ENCODE assay signal across 9 cellular contexts in genomic region chr10:30028006-30028441, GRCh38. TPM values are rescaled to one million over a fixed set of nuclear protein-coding genes. Genes with fewer than 3 reads are reported as not detected.
DNase-seq lines count a peak whose midpoint lies in the region; ATAC-seq and TF ChIP-seq lines count a peak whose summit lies in the region.
"Had no signal": no experiment of that assay in that cellular context is flagged by ENCODE, and none has a peak within 500 bp of the region (broad histone marks: within the 10 kb centered on the region; RNA-seq: fewer than 3 reads in every experiment).

No MANE protein-coding gene starts in this region.

- no peaks in the 10 kb centered on the region for H3K79me2 ChIP-seq in DOHH2 (ENCODE audit: control insufficient read depth, low read length)

- H3K36me3 Mint-ChIP-seq in T-helper 1 cell treated with Interleukin-12 subunit alpha and Interleukin-12 subunit beta and Interleukin-4 antibody, amounts not matched to agents 30 μg/mL and 1 μg/mL, for 36 hours (ENCODE audit: low read depth), result peaks cover 6% of the 10 kb centered on the region
- no peaks in the 10 kb centered on the region for H3K36me3 Mint-ChIP-seq in Calu3 (ENCODE audit: insufficient read depth, unreplicated experiment)

- H3K4me2 ChIP-seq in DOHH2 (ENCODE audit: low read length), result peak overlapping the region; percentile 91

- H3K27me3 ChIP-seq in DOHH2 (ENCODE audit: control insufficient read depth, low read length) (0 out of 2 replicates have a peak, but pooled peaks cover 5% of the 10 kb centered on the region), neutrophil (no peaks in the 10 kb centered on the region)
- H3K27me3 ChIP-seq in effector memory CD4-positive, alpha-beta T cell (replicated peaks; ENCODE audit: control insufficient read depth, insufficient read depth, low read length, poor library complexity, severe bottlenecking), result peaks cover 13% of the 10 kb centered on the region

- H3K4me1 ChIP-seq in DOHH2 (ENCODE audit: control insufficient read depth, low read length) (peaks cover 28% of the 10 kb centered on the region), neutrophil (ENCODE audit: control insufficient read depth in 1 of 2, insufficient read depth in 1 of 2, low read depth in 1 of 2, low read length in 1 of 2) (peaks cover 36 to 40% of the 10 kb centered on the region in 2 experiments)
- H3K4me1 ChIP-seq in effector memory CD4-positive, alpha-beta T cell (ENCODE audit: control insufficient read depth, insufficient read depth, low read length, poor library complexity, severe bottlenecking), result peaks cover 28% of the 10 kb centered on the region

- no peaks in the 10 kb centered on the region for H3K9me3 Mint-ChIP-seq in T-helper 1 cell treated with Interleukin-12 subunit alpha and Interleukin-12 subunit beta and Interleukin-4 antibody, amounts not matched to agents 30 μg/mL and 1 μg/mL, for 36 hours
- H3K9me3 Mint-ChIP-seq in Calu3 (ENCODE audit: low read depth, unreplicated experiment), result no peaks in the 10 kb centered on the region

- H4K20me1 ChIP-seq in DOHH2 (ENCODE audit: control insufficient read depth, insufficient read depth, low read depth, low read length), result no peaks in the 10 kb centered on the region; the same call in 1 of the 2 replicates

- H3K4me3 ChIP-seq in DOHH2 (ENCODE audit: low read length) (peak overlapping the region; percentile 74), neutrophil (ENCODE audit: low read depth in 1 of 2, low read length in 1 of 2) (peak overlapping the region; percentile 59 to 61)
- peak overlapping the region; percentile 43 for H3K4me3 ChIP-seq in effector memory CD4-positive, alpha-beta T cell (ENCODE audit: insufficient read depth, low read depth, low read length, poor library complexity, severe bottlenecking)

- CTCF ChIA-PET in Calu3 (lab: Charles Lee), result interaction anchor here (0.8 to 1.3 kb wide), 2 partner anchors 10 to 20 kb away, joined by 3 to 4 read pairs; no protein-coding TSS in a partner anchor

- H3K27ac ChIP-seq in DOHH2 (ENCODE audit: low read depth, low read length), result peak overlapping the region; percentile 60
- no peak overlapping the region for H3K27ac ChIP-seq in effector memory CD4-positive, alpha-beta T cell (ENCODE audit: insufficient read depth, low read length, poor library complexity, severe bottlenecking)
- peak overlapping the region; percentile 88 for H3K27ac ChIP-seq in neutrophil
- H3K27ac ChIP-seq in substantia nigra (ENCODE audit: low read depth, low read length, poor library complexity, severe bottlenecking), result no peak overlapping the region

- peaks cover 34% of the 10 kb centered on the region for H3K27me3 Mint-ChIP-seq in T-helper 1 cell treated with Interleukin-12 subunit alpha and Interleukin-12 subunit beta and Interleukin-4 antibody, amounts not matched to agents 30 μg/mL and 1 μg/mL, for 36 hours (ENCODE audit: low read depth)
- peaks cover 18% of the 10 kb centered on the region for H3K27me3 Mint-ChIP-seq in Calu3 (ENCODE audit: unreplicated experiment)

- intact Hi-C loops in Calu3 (cut with micrococcal nuclease; ENCODE audit: unreplicated experiment), result no loop called here

- H3K9me2 ChIP-seq in DOHH2 (replicated peaks; ENCODE audit: control insufficient read depth, low read length), result no peaks in the 10 kb centered on the region

- H3K4me3 Mint-ChIP-seq in T-helper 1 cell treated with Interleukin-12 subunit alpha and Interleukin-12 subunit beta and Interleukin-4 antibody, amounts not matched to agents 30 μg/mL and 1 μg/mL, for 36 hours, result peak overlapping the region; percentile 72
- no peak overlapping the region for H3K4me3 Mint-ChIP-seq in Calu3 (ENCODE audit: low read depth, unreplicated experiment)

- ATAC-seq in HG02973 (IDR thresholded peaks at IDR 0.05; ENCODE audit: unreplicated experiment), result no peak

- DNase-seq in effector memory CD4-positive, alpha-beta T cell, result peak in 1 of 3 donors; percentile 8
- DNase-seq in Calu3, result no peak
- no peak for DNase-seq in substantia nigra (lab: John Stamatoyannopoulos, UW)
- DNase-seq in GM19238 (ENCODE audit: insufficient read length, low spot score), result no peak
- DNase-seq: NCI-H1694 treated with DMSO at 0.1 percent for 48 hours had no signal

- H3F3A ChIP-seq in DOHH2 (ENCODE audit: control insufficient read depth, insufficient read depth), result no peaks in the 10 kb centered on the region

- no TSS peak for BruUV-seq in Calu3 (replicated peaks; lab: Mats Ljungman, UMichigan)

- no peaks in the 10 kb centered on the region for H3K36me3 ChIP-seq in DOHH2 (ENCODE audit: control insufficient read depth, low read length)
- no peaks in the 10 kb centered on the region for H3K36me3 ChIP-seq in effector memory CD4-positive, alpha-beta T cell (ENCODE audit: control insufficient read depth, insufficient read depth, low read length)
- H3K36me3 ChIP-seq in neutrophil, result no peaks in the 10 kb centered on the region

- H3K9me3 ChIP-seq in DOHH2 (ENCODE audit: control insufficient read depth, insufficient read depth, low read length) (no peaks in the 10 kb centered on the region), neutrophil (no peaks in the 10 kb centered on the region)
- H3K9me3 ChIP-seq in effector memory CD4-positive, alpha-beta T cell (ENCODE audit: control insufficient read depth, low read length), result no peaks in the 10 kb centered on the region

- H3K27ac Mint-ChIP-seq in T-helper 1 cell treated with Interleukin-12 subunit alpha and Interleukin-12 subunit beta and Interleukin-4 antibody, amounts not matched to agents 30 μg/mL and 1 μg/mL, for 36 hours, result peak overlapping the region; percentile 73
- H3K27ac Mint-ChIP-seq in Calu3 (ENCODE audit: unreplicated experiment), result no peak overlapping the region

- TF ChIP-seq CTCF in DOHH2 (IDR thresholded peaks at IDR 0.05; ENCODE audit: low read depth, low read length, poor library complexity, severe bottlenecking) (no peak), neutrophil (IDR thresholded peaks at IDR 0.05) (no peak), Calu3 (IDR thresholded peaks at IDR 0.05; ENCODE audit: unreplicated experiment) (no peak)

- peaks cover 45% of the 10 kb centered on the region for H3K4me1 Mint-ChIP-seq in T-helper 1 cell treated with Interleukin-12 subunit alpha and Interleukin-12 subunit beta and Interleukin-4 antibody, amounts not matched to agents 30 μg/mL and 1 μg/mL, for 36 hours (ENCODE audit: low read depth)
- peaks cover 17% of the 10 kb centered on the region for H3K4me1 Mint-ChIP-seq in Calu3 (ENCODE audit: low read depth, unreplicated experiment)

RNA-seq across cellular contexts. Expression of gene JCAD, which starts 31.4 kb away (rescaled TPM):
- 0.54 and 0.66 TPM in 2 replicates for total RNA-seq in Calu3 (2022)

Comparison
In these comparisons a context has a peak if more than half of its experiments do, and no peak if none do; other contexts are left out.
1. H3K27ac ChIP-seq: peak in DOHH2 (single experiment) and neutrophil (single experiment); none in effector memory CD4-positive, alpha-beta T cell (single experiment) and substantia nigra (single experiment).
2. Peak in every context shown above with its lines, with median percentiles within 50 percentile points of each other: H3K4me3 ChIP-seq.